24 cellular contexts compared by ENCODE assay signal in the genomic region with DNA sequence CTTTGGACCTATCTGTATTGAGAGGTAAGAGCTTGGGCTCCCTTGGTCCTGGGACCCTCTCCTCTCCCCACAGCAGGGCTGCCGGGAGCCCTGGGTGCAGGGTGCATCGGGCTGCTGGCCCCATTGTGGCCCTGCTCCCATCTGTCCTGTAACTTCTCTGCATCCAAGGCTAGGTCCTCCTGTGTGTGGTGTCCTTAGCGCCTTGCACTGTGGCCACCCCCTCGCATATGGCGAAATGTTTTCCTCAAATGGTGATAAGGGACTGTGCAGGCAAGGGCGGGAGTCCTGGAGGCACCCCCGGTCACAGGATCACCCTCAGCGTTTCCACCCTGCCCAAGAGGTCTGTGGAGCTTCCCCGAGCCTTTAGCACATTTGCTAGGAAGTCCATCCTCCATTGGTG.
"Had no signal": no experiment of that assay in that cellular context is flagged by ENCODE, and none has a peak within 500 bp of the region (broad histone marks: within the 10 kb centered on the region; RNA-seq: fewer than 3 reads in every experiment).

No MANE protein-coding gene starts in this region.

- H3K4me1 ChIP-seq: right lobe of liver had no signal

- H3K4me3 Mint-ChIP-seq: activated CD4-positive, alpha-beta memory T cell treated with anti-CD3 and anti-CD28 coated beads for 36 hours; activated naive CD8-positive, alpha-beta T cell treated with anti-CD3 and anti-CD28 coated beads, Interleukin-2, amount 50 U/mL, for 24 hours; immature natural killer cell; nephron; stimulated activated naive B cell treated with anti-CD40 and anti-IgM and Interleukin-4, amounts not matched to agents 10 μg/mL and 1 μg/mL and 100 μg/mL, for 72 hours had no signal

- H2AFZ ChIP-seq: hepatocyte had no signal

- H3K27me3 Mint-ChIP-seq: activated naive CD8-positive, alpha-beta T cell treated with anti-CD3 and anti-CD28 coated beads, Interleukin-2, amount 50 U/mL, for 24 hours had no signal

- DNase-seq: activated CD4-positive, alpha-beta memory T cell treated with anti-CD3 and anti-CD28 coated beads for 36 hours; activated CD4-positive, alpha-beta T cell treated with anti-CD3 and anti-CD28 coated beads for 48 hours; activated CD4-positive, CD25-positive, alpha-beta regulatory T cell; activated gamma-delta T cell; activated naive CD4-positive, alpha-beta T cell treated with anti-CD3 and anti-CD28 coated beads, Interleukin-2, amount 50 U/mL, for 16 hours; activated naive CD8-positive, alpha-beta T cell treated with anti-CD3 and anti-CD28 coated beads, Interleukin-2, amount 50 U/mL, for 24 hours; activated T-cell treated with anti-CD3 and anti-CD28 coated beads for 4 hours; glutamatergic neuron; immature natural killer cell; kidney glomerular epithelial cell; left ventricle myocardium inferior; midbrain; posterior cingulate gyrus; small intestine; stimulated activated CD4-positive, alpha-beta T cell treated with anti-CD3 and anti-CD28 coated beads, Interleukin-15, amount 100 ng/mL, for 24 hours; stimulated activated CD4-positive, alpha-beta T cell treated with anti-CD3 and anti-CD28 coated beads, Interleukin-2, amount 100 ng/mL, for 48 hours; stimulated activated CD8-positive, alpha-beta memory T cell treated with anti-CD3 and anti-CD28 coated beads, Interleukin-4, amount 100 ng/mL, for 48 hours; stimulated activated naive B cell treated with anti-CD40 and anti-IgM and Interleukin-4, amounts not matched to agents 10 μg/mL and 1 μg/mL and 100 μg/mL, for 72 hours; transverse colon; uterus had no signal

- ATAC-seq: activated naive CD8-positive, alpha-beta T cell treated with anti-CD3 and anti-CD28 coated beads, Interleukin-2, amount 50 U/mL, for 24 hours; right lobe of liver; stimulated activated naive B cell treated with anti-CD40 and anti-IgM and Interleukin-4, amounts not matched to agents 10 μg/mL and 1 μg/mL and 100 μg/mL, for 72 hours had no signal

- H3K9me3 ChIP-seq: left ventricle myocardium inferior, right lobe of liver, transverse colon, uterus had no signal

- H3K36me3 Mint-ChIP-seq: activated CD4-positive, alpha-beta memory T cell treated with anti-CD3 and anti-CD28 coated beads for 36 hours; stimulated activated naive B cell treated with anti-CD40 and anti-IgM and Interleukin-4, amounts not matched to agents 10 μg/mL and 1 μg/mL and 100 μg/mL, for 72 hours had no signal

- H3K27ac ChIP-seq: cardiac muscle cell, left ventricle myocardium inferior, right lobe of liver, transverse colon, uterus had no signal

- H3K4me2 ChIP-seq: hepatocyte had no signal

- H3K27ac Mint-ChIP-seq: activated CD4-positive, alpha-beta memory T cell treated with anti-CD3 and anti-CD28 coated beads for 36 hours; activated naive CD8-positive, alpha-beta T cell treated with anti-CD3 and anti-CD28 coated beads, Interleukin-2, amount 50 U/mL, for 24 hours; stimulated activated naive B cell treated with anti-CD40 and anti-IgM and Interleukin-4, amounts not matched to agents 10 μg/mL and 1 μg/mL and 100 μg/mL, for 72 hours had no signal

- H3K9me3 Mint-ChIP-seq: activated CD4-positive, alpha-beta memory T cell treated with anti-CD3 and anti-CD28 coated beads for 36 hours; activated naive CD8-positive, alpha-beta T cell treated with anti-CD3 and anti-CD28 coated beads, Interleukin-2, amount 50 U/mL, for 24 hours; immature natural killer cell; nephron; stimulated activated naive B cell treated with anti-CD40 and anti-IgM and Interleukin-4, amounts not matched to agents 10 μg/mL and 1 μg/mL and 100 μg/mL, for 72 hours had no signal

- H3K36me3 ChIP-seq: cardiac muscle cell, left ventricle myocardium inferior, right lobe of liver, transverse colon, uterus had no signal

- H3K4me3 ChIP-seq: cardiac muscle cell, hepatocyte, left ventricle myocardium inferior, right lobe of liver, transverse colon, uterus had no signal

- H3K27me3 ChIP-seq: hepatocyte, right lobe of liver, transverse colon, uterus had no signal
